8 cellular contexts compared by ENCODE assay signal in genomic region chr5:154202379-154203260, GRCh38. TPM values are rescaled to one million over a fixed set of nuclear protein-coding genes. Genes with fewer than 3 reads are reported as not detected.
DNase-seq lines count a peak whose midpoint lies in the region; ATAC-seq and TF ChIP-seq lines count a peak whose summit lies in the region.

No MANE protein-coding gene starts in this region.

- H3K36me3 ChIP-seq in smooth muscle cell (ENCODE audit: low read depth) = no peaks in the 10 kb centered on the region

- no peaks in the 10 kb centered on the region for H3K9me3 ChIP-seq in smooth muscle cell (replicated peaks; ENCODE audit: low read depth)

- no peak overlapping the region for H3K27ac ChIP-seq in smooth muscle cell (ENCODE audit: low read depth)

- peak overlapping the region; percentile 64 for H3K4me3 Mint-ChIP-seq in activated CD4-positive, alpha-beta T cell treated with anti-CD3 and anti-CD28 coated beads for 36 hours

- DNase-seq in NCI-H1436 (lab: John Stamatoyannopoulos, UW) (peak; percentile 43), NCI-H1436 treated with DMSO at 0.1 percent for 48 hours (lab: John Stamatoyannopoulos, UW) (no peak), left colon (peak in 1 of 2 donors; percentile 21), smooth muscle cell (lab: John Stamatoyannopoulos, UW; ENCODE audit: unreplicated experiment) (no peak), DMS 273 (lab: John Stamatoyannopoulos, UW; ENCODE audit: unreplicated experiment) (no peak), superior temporal gyrus (ENCODE audit: extremely low spot score) (no peak)
- peak; percentile 79 for DNase-seq in activated CD4-positive, alpha-beta T cell treated with anti-CD3 and anti-CD28 coated beads for 36 hours

- H3K9ac ChIP-seq in smooth muscle cell (ENCODE audit: low read depth) = no peak overlapping the region

- H3F3A ChIP-seq in smooth muscle cell (ENCODE audit: low read depth) = peaks cover 7% of the 10 kb centered on the region

- H3K4me2 ChIP-seq in smooth muscle cell = no peak overlapping the region

- H3K4me3 ChIP-seq in smooth muscle cell = no peak overlapping the region

- TF ChIP-seq CTCF in smooth muscle cell (IDR thresholded peaks at IDR 0.05; ENCODE audit: borderline replicate concordance, insufficient read depth, poor library complexity, severe bottlenecking) = no peak

- WGBS in smooth muscle cell (ENCODE audit: low lambda C conversion rate) = 79% methylated on average over 11 of the region's 11 CpGs

- ATAC-seq in HG03066 (IDR thresholded peaks at IDR 0.05; ENCODE audit: low read depth, unreplicated experiment) (peak; percentile 96), left colon (peak; percentile 60)
- peak; percentile 82 for ATAC-seq in activated CD4-positive, alpha-beta T cell treated with anti-CD3 and anti-CD28 coated beads for 36 hours

- H3K27me3 Mint-ChIP-seq in activated CD4-positive, alpha-beta T cell treated with anti-CD3 and anti-CD28 coated beads for 36 hours = no peaks in the 10 kb centered on the region

- H3K4me1 ChIP-seq in smooth muscle cell (ENCODE audit: low read depth) = peaks cover under 1% of the 10 kb centered on the region

- peaks cover 40% of the 10 kb centered on the region for H3K36me3 Mint-ChIP-seq in activated CD4-positive, alpha-beta T cell treated with anti-CD3 and anti-CD28 coated beads for 36 hours (ENCODE audit: low read depth)

- peaks cover 16% of the 10 kb centered on the region for H3K79me2 ChIP-seq in smooth muscle cell (ENCODE audit: low read depth)

- H3K27me3 ChIP-seq in smooth muscle cell (ENCODE audit: low read depth) = no peaks in the 10 kb centered on the region

- CTCF ChIA-PET in activated CD4-positive, alpha-beta T cell treated with anti-CD3 and anti-CD28 coated beads for 36 hours (lab: Charles Lee) = interaction anchor here (0.8 to 1.6 kb wide), 6 partner anchors 9 to 202 kb away, joined by 3 to 7 read pairs (median 5); no protein-coding TSS in a partner anchor

- no peak overlapping the region for H2AFZ ChIP-seq in smooth muscle cell (ENCODE audit: low read depth)

- peak overlapping the region; percentile 85 for H3K27ac Mint-ChIP-seq in activated CD4-positive, alpha-beta T cell treated with anti-CD3 and anti-CD28 coated beads for 36 hours

- H4K20me1 ChIP-seq in smooth muscle cell (ENCODE audit: low read depth) = no peaks in the 10 kb centered on the region

- intact Hi-C loops in activated CD4-positive, alpha-beta T cell treated with anti-CD3 and anti-CD28 coated beads for 36 hours (cut with DNase I, micrococcal nuclease) = loop anchor here (1.0 kb wide), 1 partner anchor 12 kb away; no protein-coding TSS in a partner anchor
- intact Hi-C loops in left colon (cut with DNase I, micrococcal nuclease) = no loop called here

- H3K9me3 Mint-ChIP-seq in activated CD4-positive, alpha-beta T cell treated with anti-CD3 and anti-CD28 coated beads for 36 hours (ENCODE audit: low read depth) = no peaks in the 10 kb centered on the region

- POLR2A ChIA-PET in activated CD4-positive, alpha-beta T cell treated with anti-CD3 and anti-CD28 coated beads for 36 hours (lab: Charles Lee) = interaction anchor here (1.4 kb wide), 1 partner anchor 12 kb away, joined by 6 read pairs; the partner anchor contains the start of gene GALNT10

- peaks cover 69% of the 10 kb centered on the region for H3K4me1 Mint-ChIP-seq in activated CD4-positive, alpha-beta T cell treated with anti-CD3 and anti-CD28 coated beads for 36 hours

RNA-seq across cellular contexts. Expression of gene GALNT10, which starts 12.1 kb away (rescaled TPM):
- total RNA-seq in activated CD4-positive, alpha-beta T cell treated with anti-CD3 and anti-CD28 coated beads for 36 hours = 10 to 100 TPM; 29.9 to 49.1 TPM
- total RNA-seq in left colon = 10 to 100 TPM; 48.3 to 52.6 TPM
- 24.6 and 28.4 TPM in 2 replicates for total RNA-seq in smooth muscle cell
- polyA plus RNA-seq in smooth muscle cell = 23.6 and 25.9 TPM in 2 replicates

Comparison
In these comparisons a context has a peak if more than half of its experiments do, and no peak if none do; other contexts are left out.
1. DNase-seq: peak in NCI-H1436 (single experiment) and activated CD4-positive, alpha-beta T cell treated with anti-CD3 and anti-CD28 coated beads for 36 hours (single experiment); none in NCI-H1436 treated with DMSO at 0.1 percent for 48 hours (single experiment), smooth muscle cell (single experiment), DMS 273 (single experiment) and superior temporal gyrus (single experiment).
2. intact Hi-C loops: an anchor here in activated CD4-positive, alpha-beta T cell treated with anti-CD3 and anti-CD28 coated beads for 36 hours (1.0 kb wide); none called in left colon.
3. Peak in every context shown above with its lines, with median percentiles within 50 percentile points of each other: ATAC-seq.